ENCODE assay signal across 11 cellular contexts in the genomic region with DNA sequence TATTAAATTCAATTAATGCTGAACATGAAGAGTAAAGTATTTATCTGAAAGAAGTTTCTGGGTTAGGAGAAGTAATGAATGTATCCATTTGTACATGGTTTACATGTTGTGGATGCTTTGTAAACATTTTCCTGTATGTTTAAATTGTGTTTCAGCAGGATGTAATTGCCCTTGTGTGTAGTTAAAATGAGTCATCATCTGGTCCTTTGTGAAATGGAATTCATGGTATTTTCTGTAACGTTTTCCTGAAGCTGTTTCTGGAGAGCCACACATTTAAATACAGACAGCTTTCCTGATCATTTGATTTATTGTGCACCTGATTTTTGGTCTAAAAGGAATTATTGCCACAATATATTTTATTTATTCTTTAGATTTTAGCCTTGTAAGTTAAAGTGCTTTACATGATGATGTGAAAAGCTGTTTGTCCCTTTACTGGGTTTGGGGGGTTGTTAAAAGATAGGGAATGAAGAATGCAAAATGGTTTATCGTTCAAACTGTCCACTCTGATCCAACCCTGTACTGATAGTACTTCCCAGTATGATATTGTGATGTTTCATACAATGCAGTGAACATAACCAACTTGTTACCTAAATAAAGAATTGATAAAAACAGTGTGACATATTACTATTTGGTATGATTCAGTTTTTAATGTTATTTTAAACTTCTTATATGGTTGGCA. TPM values are rescaled to one million over a fixed set of nuclear protein-coding genes. Genes with fewer than 3 reads are reported as not detected.
DNase-seq lines count a peak whose midpoint lies in the region; ATAC-seq and TF ChIP-seq lines count a peak whose summit lies in the region.
"Had no signal": no experiment of that assay in that cellular context is flagged by ENCODE, and none has a peak within 500 bp of the region (broad histone marks: within the 10 kb centered on the region; RNA-seq: fewer than 3 reads in every experiment).

No MANE protein-coding gene starts in this region.

- ATAC-seq in right cardiac atrium (no peak), HG02840 (IDR thresholded peaks at IDR 0.05; ENCODE audit: low FRiP score, unreplicated experiment) (no peak), GM18873 (IDR thresholded peaks at IDR 0.05; ENCODE audit: low FRiP score, unreplicated experiment) (no peak)
- ATAC-seq: T-cell had no signal

- CTCF ChIA-PET in A673 (lab: Charles Lee): no interaction called here
- CTCF ChIA-PET in RWPE1 (lab: Yijun Ruan, JAX): interaction anchor here (0.7 to 1.0 kb wide), 2 partner anchors 11 to 190 kb away, joined by 3 read pairs; no protein-coding TSS in a partner anchor

- no peak for TF ChIP-seq CTCF in A673 (conservative IDR thresholded peaks at IDR 0.05; ENCODE audit: low read depth, low read length)
- no peak for TF ChIP-seq CTCF in RWPE1 (conservative IDR thresholded peaks at IDR 0.05; ENCODE audit: low read depth)

- POLR2A ChIA-PET in A673 (lab: Charles Lee; ENCODE audit: low non-redundant PET): no interaction called here
- POLR2A ChIA-PET in RWPE1 (lab: Yijun Ruan, JAX; ENCODE audit: low non-redundant PET): no interaction called here

- H3K9me3 ChIP-seq in A673 (ENCODE audit: low read depth, low read length, poor library complexity, severe bottlenecking): no peaks in the 10 kb centered on the region
- H3K9me3 ChIP-seq in right cardiac atrium (ENCODE audit: control insufficient read depth, low read length): no peaks in the 10 kb centered on the region

- BruUV-seq in A673 (replicated peaks; lab: Mats Ljungman, UMichigan): TSS peak; percentile 11

- H3K4me1 ChIP-seq in A673 (ENCODE audit: insufficient read depth, low read length, poor library complexity, severe bottlenecking) (peaks cover 17% of the 10 kb centered on the region), right cardiac atrium (ENCODE audit: control insufficient read depth, insufficient read depth, low read length) (no peaks in the 10 kb centered on the region)

- 21% methylated on average over 2 of the region's 2 CpGs for WGBS in right cardiac atrium

- DNase-seq in A673 (ENCODE audit: low spot score) (peak; percentile 76), H7 (peak; percentile 16), RWPE1 (ENCODE audit: low spot score) (peak; percentile 84), fibroblast of the conjunctiva (ENCODE audit: low read depth) (peak; percentile 12), NCI-H345 (lab: John Stamatoyannopoulos, UW) (no peak), right cardiac atrium (no peak)
- DNase-seq: activated naive CD4-positive, alpha-beta T cell treated with anti-CD3 and anti-CD28 coated beads, Interleukin-2, amount 10 ng/mL, durations not matched to agents 7 days and 5 days; T-cell had no signal

- H3K27me3 ChIP-seq in A673 (replicated peaks; ENCODE audit: insufficient read depth, low read depth, low read length, poor library complexity) (no peaks in the 10 kb centered on the region), H7 (ENCODE audit: control insufficient read depth, insufficient read depth, low read length) (no peaks in the 10 kb centered on the region), right cardiac atrium (ENCODE audit: control insufficient read depth, insufficient read depth) (no peaks in the 10 kb centered on the region)

- H3K4me3 ChIP-seq in A673 (ENCODE audit: low read depth, low read length, poor library complexity, severe bottlenecking): no peak overlapping the region
- H3K4me3 ChIP-seq in H7 (ENCODE audit: insufficient read depth, low read depth, low read length): no peak overlapping the region
- H3K4me3 ChIP-seq in right cardiac atrium (ENCODE audit: low read length): no peak overlapping the region

- intact Hi-C loops in A673 (cut with micrococcal nuclease; ENCODE audit: unreplicated experiment) (no loop called here), right cardiac atrium (cut with DNase I) (no loop called here)

- H3K27ac ChIP-seq in A673 (ENCODE audit: low read depth, low read length, poor library complexity, severe bottlenecking): no peak overlapping the region
- no peak overlapping the region for H3K27ac ChIP-seq in RWPE1
- H3K27ac ChIP-seq in right cardiac atrium (ENCODE audit: low read length): no peak overlapping the region
- H3K27ac ChIP-seq: KMS-11 had no signal

- H3K36me3 ChIP-seq in A673 (ENCODE audit: insufficient read depth, low read length, poor library complexity, severe bottlenecking) (no peaks in the 10 kb centered on the region), H7 (replicated peaks; ENCODE audit: control insufficient read depth, insufficient read depth, low read length) (no peaks in the 10 kb centered on the region; the same call in 1 of the 2 replicates)

RNA-seq across cellular contexts. Expression of gene SLC3A1, which starts 41.7 kb away (rescaled TPM):
- total RNA-seq in A673 (2021): not detected in 2 replicates
- 0.04 TPM in 1 of 2 replicates, not detected in the other for total RNA-seq in H7 (2014; rRNA removed; shearing (Covaris generic))
- total RNA-seq in right cardiac atrium: under 1 TPM in 1 of 4 donors, not detected in 3; 0.11 TPM
- 0.18 TPM for polyA plus RNA-seq in right cardiac atrium

Comparison
In these comparisons a context has a peak if more than half of its experiments do, and no peak if none do; other contexts are left out.
1. DNase-seq: peak in A673 (single experiment), H7 (single experiment), RWPE1 (single experiment) and fibroblast of the conjunctiva (single experiment); none in NCI-H345 (single experiment) and right cardiac atrium (0 of 3).